12 cellular contexts compared by ENCODE assay signal in genomic region chr9:87878930-87879603, GRCh38. TPM values are rescaled to one million over a fixed set of nuclear protein-coding genes. Genes with fewer than 3 reads are reported as not detected.
DNase-seq lines count a peak whose midpoint lies in the region; ATAC-seq, FAIRE-seq and TF ChIP-seq lines count a peak whose summit lies in the region.
"Had no signal": no experiment of that assay in that cellular context is flagged by ENCODE, and none has a peak within 500 bp of the region (broad histone marks: within the 10 kb centered on the region; RNA-seq: fewer than 3 reads in every experiment).

No MANE protein-coding gene starts in this region.

- in situ Hi-C loops in K562 (cut with MboI) = no loop called here

- no peaks in the 10 kb centered on the region for H3K79me2 ChIP-seq in K562 (ENCODE audit: control insufficient read depth, insufficient read depth, low read length)

- H3K9me1 ChIP-seq in K562 (ENCODE audit: control insufficient read depth, insufficient read depth, low read length) = no peaks in the 10 kb centered on the region

- ATAC-seq in K562 = peak; percentile 67; the same call in 2 of the 3 replicates
- peak; percentile 79 for ATAC-seq in left colon
- ATAC-seq in esophagus mucosa = no peak

- H3K9me3 ChIP-seq in HUES48 (ENCODE audit: control insufficient read depth, insufficient read depth, low read length) (0 out of 2 replicates have a peak, but pooled peaks cover 4% of the 10 kb centered on the region), K562 (replicated peaks; ENCODE audit: control insufficient read depth, insufficient read depth, low read depth, low read length) (no peaks in the 10 kb centered on the region)

- no peak for TF ChIP-seq EP300 in K562 (IDR thresholded peaks at IDR 0.05; ENCODE audit: low read length)

- H3K9ac ChIP-seq in HUES48 (ENCODE audit: low read depth, low read length) (no peak overlapping the region), K562 (ENCODE audit: insufficient read depth in 1 of 2, low read depth in 2 of 2, low read length in 2 of 2) (no peak overlapping the region)

- peaks cover 18% of the 10 kb centered on the region for H3K4me1 ChIP-seq in HUES48 (ENCODE audit: control insufficient read depth, insufficient read depth, low read length)
- peaks cover 0 to 4% of the 10 kb centered on the region in 2 experiments; a peak in 2 of 5 replicates for H3K4me1 ChIP-seq in K562 (replicated peaks in 1 of 2; ENCODE audit: control insufficient read depth in 2 of 2, insufficient read depth in 2 of 2, low read length in 2 of 2)
- H3K4me1 ChIP-seq: right atrium auricular region had no signal

- H3K27ac ChIP-seq in HUES48 (ENCODE audit: low read depth, low read length) (peak overlapping the region; percentile 4), K562 (ENCODE audit: extremely low read depth, low read depth, low read length) (peak overlapping the region; percentile 4; the same call in 1 of the 3 replicates)
- H3K27ac ChIP-seq: right atrium auricular region had no signal

- DNase-seq in AG10803 (ENCODE audit: low read depth) (peak; percentile 78), K562 (ENCODE audit: extremely low read depth in 1 of 4, low spot score in 3 of 4) (peak in 1 of 4 experiments; percentile 12), left colon (no peak), activated gamma-delta T cell treated with Interleukin-2 at 50 U/mL for 16 hours (no peak), NCI-H2171 (lab: John Stamatoyannopoulos, UW) (no peak), NCI-H2081 (lab: John Stamatoyannopoulos, UW) (no peak)
- DNase-seq: NCI-H1436, T1000 had no signal

- 0% methylated on average over 1 of the region's 1 CpG for WGBS in K562 (ENCODE audit: insufficient coverage, low coverage, missing lambda C conversion rate)

- no peak overlapping the region for H3K4me3 ChIP-seq in AG10803 (ENCODE audit: low read length)
- H3K4me3 ChIP-seq in HUES48 (ENCODE audit: low read depth, low read length) = no peak overlapping the region
- no peak overlapping the region for H3K4me3 ChIP-seq in K562
- H3K4me3 ChIP-seq: right atrium auricular region had no signal

- peak; percentile 60 for FAIRE-seq in K562 (lab: Jason Lieb, UNC)

- BruUV-seq in K562 (replicated peaks; lab: Mats Ljungman, UMichigan) = no TSS peak

- no peaks in the 10 kb centered on the region for H3K36me3 ChIP-seq in HUES48 (ENCODE audit: control insufficient read depth, insufficient read depth, low read length)
- H3K36me3 ChIP-seq in K562 (ENCODE audit: control insufficient read depth, insufficient read depth, low read length) = no peaks in the 10 kb centered on the region
- H3K36me3 ChIP-seq: right atrium auricular region had no signal

- H3K4me2 ChIP-seq in K562 (ENCODE audit: insufficient read depth, low read length) = peak overlapping the region; percentile 43; the same call in 1 of the 2 replicates

- H2AFZ ChIP-seq in K562 (ENCODE audit: low read depth, low read length) = peak overlapping the region; percentile 65; the same call in 1 of the 2 replicates

- no peak for TF ChIP-seq RAD21 in K562 (CRISPR knock-in tag; conservative IDR thresholded peaks at IDR 0.05 in 1 of 2, IDR thresholded peaks at IDR 0.05 in 1 of 2)

- H3K27me3 ChIP-seq in HUES48 (ENCODE audit: control insufficient read depth, insufficient read depth, low read length) (no peaks in the 10 kb centered on the region), K562 (ENCODE audit: control insufficient read depth in 2 of 2, insufficient read depth in 2 of 2, low read length in 2 of 2) (no peaks in the 10 kb centered on the region)
- H3K27me3 ChIP-seq: right atrium auricular region had no signal

- POLR2A ChIA-PET in K562 (lab: Yijun Ruan, JAX) = no interaction called here

- TF ChIP-seq POLR2A in K562 (conservative IDR thresholded peaks at IDR 0.05) = no peak

- TF ChIP-seq CTCF in AG10803 (conservative IDR thresholded peaks at IDR 0.05; ENCODE audit: low read length) (0 out of 2 replicates have a peak, but pooled peaks have one; percentile 2), K562 (IDR thresholded peaks at IDR 0.05 in 2 of 3, conservative IDR thresholded peaks at IDR 0.05 in 1 of 3; ENCODE audit: insufficient read depth in 2 of 3, low read depth in 1 of 3, low read length in 3 of 3) (no peak)

- no peaks in the 10 kb centered on the region for H4K20me1 ChIP-seq in K562 (replicated peaks; ENCODE audit: control insufficient read depth, insufficient read depth, low read length)

- intact Hi-C loops in K562 (cut with micrococcal nuclease) = no loop called here
- intact Hi-C loops in left colon (cut with DNase I, micrococcal nuclease) = no loop called here

- CTCF ChIA-PET in K562 (lab: Yijun Ruan, JAX; ENCODE audit: low intra/inter-chr PET ratio) = no interaction called here

TF ChIP-seq in K562, 482 proteins besides CTCF, POLR2A, EP300 and RAD21 (continues in another document):
- TF ChIP-seq MAFG (tag; conservative IDR thresholded peaks at IDR 0.05) (peak; percentile 79), MAFF (IDR thresholded peaks at IDR 0.05; ENCODE audit: low read length) (peak; percentile 60; the same call in 1 of the 2 replicates), POLR3A (IDR thresholded peaks at IDR 0.05; ENCODE audit: borderline replicate concordance, extremely low read depth, insufficient read depth, insufficient read length) (no peak), NFE2 (IDR thresholded peaks at IDR 0.05; ENCODE audit: low read depth) (peak; percentile 73), MAFK (IDR thresholded peaks at IDR 0.05; ENCODE audit: low read length) (peak; percentile 66), ZNF143 (CRISPR knock-in tag; IDR thresholded peaks at IDR 0.05) (no peak), NFIC (IDR thresholded peaks at IDR 0.05) (peak; percentile 61), DDX20 (tag; IDR thresholded peaks at IDR 0.05; ENCODE audit: low read depth) (no peak), FOSL1 (tag; conservative IDR thresholded peaks at IDR 0.05) (peak; percentile 59), ZBTB17 (CRISPR knock-in tag; IDR thresholded peaks at IDR 0.05) (no peak), JUND (IDR thresholded peaks at IDR 0.05; ENCODE audit: borderline replicate concordance, low read depth, low read length) (0 out of 2 replicates have a peak, but pooled peaks have one; percentile 14), JUND (tag; IDR thresholded peaks at IDR 0.05; ENCODE audit: borderline replicate concordance, low read depth, low read length) (0 out of 3 replicates have a peak, but pooled peaks have one; percentile 49), GATAD2A (IDR thresholded peaks at IDR 0.05) (no peak), EHMT2 (IDR thresholded peaks at IDR 0.05) (peak; percentile 68; the same call in 1 of the 2 replicates), CGGBP1 (CRISPR knock-in tag; IDR thresholded peaks at IDR 0.05) (no peak), KDM2B (CRISPR knock-in tag; IDR thresholded peaks at IDR 0.05) (no peak)

RNA-seq across cellular contexts. Expression of gene SPATA31E1, which starts 3.6 kb away (rescaled TPM):
- not detected in 2 replicates for total RNA-seq in K562 (2011; cell fraction: chromatin; rRNA removed; ENCODE audit: low replicate concordance)
- total RNA-seq in K562 (2011; cell fraction: nucleolus; rRNA removed) = not detected in 2 replicates
- not detected in 2 replicates for total RNA-seq in K562 (2011; cell fraction: nucleoplasm; rRNA removed)
- total RNA-seq in K562 (2014; rRNA removed) (not detected in 2 replicates), K562 (2014; rRNA removed; fragmentation: Illumina TruSeq; extraction: Trizol) (not detected in 2 replicates), K562 (2015; rRNA removed; fragmentation: Illumina TruSeq; extraction: Trizol) (not detected in 2 replicates), K562 (2021) (not detected in 2 replicates), left colon (not detected), esophagus mucosa (not detected)
- polyA plus RNA-seq in K562 (2011; rRNA removed) (not detected in 2 replicates), K562 (2014; fragmentation: Illumina TruSeq; extraction: Trizol) (not detected in 2 replicates), K562 (2014; fragmentation: Nextera tagmentation; extraction: Ambion mirVana) (not detected), K562 (2014; rRNA removed) (not detected in 2 replicates)
- polyA plus RNA-seq in K562 (2011; cell fraction: cytosol; rRNA removed) = not detected in 2 replicates
- not detected in 2 replicates for polyA plus RNA-seq in K562 (2011; cell fraction: nucleus; rRNA removed)
- 0.03 TPM in 1 of 2 replicates, not detected in the other for polyA plus RNA-seq in K562 (2012)
- not detected in 2 replicates for polyA minus RNA-seq in K562 (2011; rRNA and poly(A)+ RNA removed)
- not detected in 2 replicates for polyA minus RNA-seq in K562 (2011; cell fraction: cytosol; rRNA and poly(A)+ RNA removed)
- not detected in 2 replicates for polyA minus RNA-seq in K562 (2011; cell fraction: nucleus; rRNA and poly(A)+ RNA removed)
- total RNA-seq: mucosa of gallbladder, right atrium auricular region had no signal

RNA-seq across cellular contexts. Expression of gene SPATA31C1, which starts 38.7 kb away (rescaled TPM):
- total RNA-seq in K562 (2011; cell fraction: chromatin; rRNA removed; ENCODE audit: low replicate concordance) = 0.12 and 0.14 TPM in 2 replicates
- under 0.01 TPM in 1 of 2 replicates, not detected in the other for total RNA-seq in K562 (2011; cell fraction: nucleolus; rRNA removed)
- 0.15 TPM in 1 of 2 replicates, not detected in the other for total RNA-seq in K562 (2011; cell fraction: nucleoplasm; rRNA removed)
- total RNA-seq in K562 (2014; rRNA removed) (0.04 TPM in 1 of 2 replicates, not detected in the other), K562 (2014; rRNA removed; fragmentation: Illumina TruSeq; extraction: Trizol) (0.04 TPM in 1 of 2 replicates, not detected in the other), K562 (2015; rRNA removed; fragmentation: Illumina TruSeq; extraction: Trizol) (not detected in 2 replicates), K562 (2021) (0.07 TPM in 1 of 2 replicates, not detected in the other), left colon (not detected), esophagus mucosa (not detected)
- polyA plus RNA-seq in K562 (2011; rRNA removed) (0.04 TPM in 1 of 2 replicates, not detected in the other), K562 (2014; fragmentation: Illumina TruSeq; extraction: Trizol) (0.07 and 0.08 TPM in 2 replicates), K562 (2014; fragmentation: Nextera tagmentation; extraction: Ambion mirVana) (under 1 TPM; 0.03 to 0.15 TPM), K562 (2014; rRNA removed) (0.13 TPM in 1 of 2 replicates, not detected in the other)
- not detected in 2 replicates for polyA plus RNA-seq in K562 (2011; cell fraction: cytosol; rRNA removed)
- polyA plus RNA-seq in K562 (2011; cell fraction: nucleus; rRNA removed) = 0.06 and 0.07 TPM in 2 replicates
- polyA plus RNA-seq in K562 (2012) = 0.13 and 0.14 TPM in 2 replicates
- polyA minus RNA-seq in K562 (2011; rRNA and poly(A)+ RNA removed) = not detected in 2 replicates
- polyA minus RNA-seq in K562 (2011; cell fraction: cytosol; rRNA and poly(A)+ RNA removed) = not detected in 2 replicates
- polyA minus RNA-seq in K562 (2011; cell fraction: nucleus; rRNA and poly(A)+ RNA removed) = under 0.01 TPM in 1 of 2 replicates, not detected in the other
- total RNA-seq: mucosa of gallbladder, right atrium auricular region had no signal
